Comparison of ENCODE assay signal across 1 cellular context in genomic region chr6:36241728-36242127, GRCh38.
A peak's percentile ranks its signal among the peaks of the same experiment; 100 is the strongest.
TF ChIP-seq lines count a peak whose summit lies in the region.

No MANE protein-coding gene starts in this region.

TF ChIP-seq in K562, 482 proteins besides CTCF, POLR2A, EP300 and RAD21 (continued from another document and continues in another):
- TF ChIP-seq MGA (IDR thresholded peaks at IDR 0.05) (peak; percentile 31; the same call in 1 of the 2 replicates), ILF3 (IDR thresholded peaks at IDR 0.05; ENCODE audit: borderline replicate concordance) (no peak), BRD9 (IDR thresholded peaks at IDR 0.05; ENCODE audit: low read depth, partially characterized antibody) (no peak), ZNF282 (CRISPR knock-in tag; IDR thresholded peaks at IDR 0.05) (no peak), ZNF589 (CRISPR knock-in tag; IDR thresholded peaks at IDR 0.05; ENCODE audit: low read depth) (0 out of 2 replicates have a peak, but pooled peaks have one; percentile 52), ZNF609 (CRISPR knock-in tag; IDR thresholded peaks at IDR 0.05; ENCODE audit: borderline replicate concordance) (no peak), TFAP4 (CRISPR knock-in tag; IDR thresholded peaks at IDR 0.05; ENCODE audit: borderline replicate concordance) (0 out of 2 replicates have a peak, but pooled peaks have one; percentile 19), THRB (CRISPR knock-in tag; conservative IDR thresholded peaks at IDR 0.05) (no peak), PRDM10 (IDR thresholded peaks at IDR 0.05; ENCODE audit: partially characterized antibody) (no peak), HMBOX1 (IDR thresholded peaks at IDR 0.05) (0 out of 2 replicates have a peak, but pooled peaks have one; percentile 19), ZNF561 (CRISPR knock-in tag; conservative IDR thresholded peaks at IDR 0.05) (no peak), ZNF197 (CRISPR knock-in tag; IDR thresholded peaks at IDR 0.05; ENCODE audit: low read depth) (no peak), PHF8 (IDR thresholded peaks at IDR 0.05; ENCODE audit: borderline replicate concordance, low read length) (no peak), BCLAF1 (IDR thresholded peaks at IDR 0.05; ENCODE audit: borderline replicate concordance in 1 of 2, control insufficient read depth in 1 of 2, low read depth in 2 of 2, low read length in 1 of 2) (no peak), TAF7 (tag; IDR thresholded peaks at IDR 0.05) (no peak), TEAD2 (tag; IDR thresholded peaks at IDR 0.05) (no peak), MECOM (CRISPR knock-in tag; IDR thresholded peaks at IDR 0.05) (no peak), KLF1 (tag; IDR thresholded peaks at IDR 0.05) (no peak), BHLHE40 (IDR thresholded peaks at IDR 0.05; ENCODE audit: low read length) (peak; percentile 83)
